In the genomic region with DNA sequence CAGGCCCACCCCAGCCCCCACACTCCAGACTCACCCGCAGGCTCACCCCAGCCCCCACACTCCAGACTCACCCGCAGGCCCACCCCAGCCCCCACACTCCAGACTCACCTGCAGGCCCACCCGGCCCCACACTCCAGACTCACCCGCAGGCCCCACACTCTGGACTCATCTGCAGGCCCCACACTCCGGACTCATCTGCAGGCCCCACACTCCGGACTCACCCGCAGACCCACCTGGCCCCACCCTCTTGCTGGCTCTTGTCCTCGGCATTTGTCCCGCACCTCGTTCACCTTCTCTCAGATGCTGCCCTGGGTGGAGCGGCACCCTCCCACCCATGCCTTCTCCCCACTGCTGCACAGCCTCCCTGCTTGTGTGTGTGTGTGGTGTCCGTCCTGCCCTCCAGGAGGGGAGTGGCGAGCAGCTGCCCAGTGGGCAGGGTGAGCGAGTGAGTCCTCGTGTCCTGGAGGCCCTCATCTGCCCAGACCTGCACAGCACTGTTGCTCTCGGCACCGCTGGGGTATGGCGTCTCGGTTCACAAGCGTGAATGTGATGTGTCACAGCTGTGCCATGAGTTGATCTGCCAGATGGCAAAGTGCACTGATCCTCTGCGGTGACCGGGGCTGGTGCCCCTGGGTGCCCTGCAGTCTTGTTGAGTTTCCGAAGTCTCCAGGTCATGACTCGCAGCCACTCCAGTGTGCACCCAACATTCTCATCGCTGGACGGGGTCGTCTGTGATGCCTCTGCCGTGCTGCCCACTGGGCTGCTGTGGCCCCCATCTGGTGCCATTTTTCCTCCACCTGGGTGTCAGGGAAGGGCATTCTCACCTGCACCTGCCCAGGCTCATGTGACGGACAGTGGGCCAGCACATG, we compare ENCODE assay signal across 1 cellular context.
TF ChIP-seq lines count a peak whose summit lies in the region.

No MANE protein-coding gene starts in this region.

TF ChIP-seq in IMR-90, 13 proteins besides CTCF, POLR2A, EP300 and RAD21:
- no peak for TF ChIP-seq MAZ (IDR thresholded peaks at IDR 0.05; ENCODE audit: borderline replicate concordance, low read depth, low read length)
